32 cellular contexts compared by ENCODE assay signal in the genomic region with DNA sequence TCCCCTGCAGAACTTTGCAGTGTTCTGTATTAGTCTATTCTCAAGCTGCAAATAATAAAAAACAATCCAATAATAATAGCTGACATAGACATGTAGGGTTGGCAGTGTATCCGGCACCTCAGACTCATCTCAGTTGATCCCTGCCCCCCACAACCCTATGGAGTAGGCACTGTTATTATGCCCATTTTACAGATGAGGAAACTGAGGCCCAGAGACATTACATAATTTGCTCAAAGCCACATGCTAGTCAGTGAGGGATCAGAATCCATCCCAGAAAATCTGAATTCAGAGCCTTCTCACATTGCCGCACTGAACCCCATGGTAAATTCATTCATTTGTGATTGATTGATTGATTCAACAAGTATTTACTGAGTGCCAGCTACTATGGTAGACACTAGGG.
"Had no signal": no experiment of that assay in that cellular context is flagged by ENCODE, and none has a peak within 500 bp of the region (broad histone marks: within the 10 kb centered on the region; RNA-seq: fewer than 3 reads in every experiment).

No MANE protein-coding gene starts in this region.

- ATAC-seq: activated CD8-positive, alpha-beta memory T cell treated with anti-CD3 and anti-CD28 coated beads, Interleukin-2, amount 10 ng/mL, durations not matched to agents 7 days and 5 days; activated CD8-positive, alpha-beta T cell treated with anti-CD3 and anti-CD28 coated beads, Interleukin-2, amount 10 ng/mL, durations not matched to agents 7 days and 5 days; activated naive CD8-positive, alpha-beta T cell treated with anti-CD3 and anti-CD28 coated beads, Interleukin-2, amount 50 U/mL, for 24 hours had no signal

- H3K4me3 Mint-ChIP-seq: activated B cell treated with CpG ODN at 0.5 μM for 24 hours; activated CD4-positive, alpha-beta memory T cell treated with anti-CD3 and anti-CD28 coated beads, Interleukin-2, amount 10 ng/mL, durations not matched to agents 7 days and 5 days; activated CD4-positive, alpha-beta T cell treated with anti-CD3 and anti-CD28 coated beads, Interleukin-2, amount 10 ng/mL, durations not matched to agents 24 days and 14 days; activated CD8-positive, alpha-beta memory T cell treated with anti-CD3 and anti-CD28 coated beads, Interleukin-2, amount 10 ng/mL, durations not matched to agents 7 days and 5 days; activated CD8-positive, alpha-beta T cell treated with anti-CD3 and anti-CD28 coated beads, Interleukin-2, amount 10 ng/mL, durations not matched to agents 7 days and 5 days; activated naive CD4-positive, alpha-beta T cell treated with anti-CD3 and anti-CD28 coated beads, Interleukin-2, amount 10 ng/mL, durations not matched to agents 7 days and 5 days; activated naive CD4-positive, alpha-beta T cell treated with anti-CD3 and anti-CD28 coated beads, Interleukin-2, amount 50 U/mL, for 24 hours; activated naive CD8-positive, alpha-beta T cell; activated naive CD8-positive, alpha-beta T cell treated with anti-CD3 and anti-CD28 coated beads, Interleukin-2, amount 10 ng/mL, durations not matched to agents 7 days and 5 days; activated naive CD8-positive, alpha-beta T cell treated with anti-CD3 and anti-CD28 coated beads, Interleukin-2, amount 50 U/mL, for 24 hours; activated T-cell treated with anti-CD3 and anti-CD28 coated beads, Interleukin-2, amount 50 U/mL, for 24 hours; T-helper 1 cell treated with Interleukin-12 subunit alpha and Interleukin-12 subunit beta and Interleukin-4 antibody, amounts not matched to agents 30 μg/mL and 1 μg/mL, for 36 hours; T-helper 2 cell treated with Interferon-gamma antibody and Interleukin-4, amounts not matched to agents 5 μg/mL and 100 μg/mL, for 36 hours had no signal

- H3K36me3 Mint-ChIP-seq: activated CD8-positive, alpha-beta memory T cell treated with anti-CD3 and anti-CD28 coated beads, Interleukin-2, amount 10 ng/mL, durations not matched to agents 7 days and 5 days; activated naive CD4-positive, alpha-beta T cell treated with anti-CD3 and anti-CD28 coated beads, Interleukin-2, amount 10 ng/mL, durations not matched to agents 7 days and 5 days; activated naive CD4-positive, alpha-beta T cell treated with anti-CD3 and anti-CD28 coated beads, Interleukin-2, amount 50 U/mL, for 24 hours; activated naive CD8-positive, alpha-beta T cell; activated naive CD8-positive, alpha-beta T cell treated with anti-CD3 and anti-CD28 coated beads, Interleukin-2, amount 10 ng/mL, durations not matched to agents 7 days and 5 days had no signal

- H3K27me3 Mint-ChIP-seq: activated B cell treated with CpG ODN at 0.5 μM for 24 hours; activated CD4-positive, alpha-beta memory T cell treated with anti-CD3 and anti-CD28 coated beads, Interleukin-2, amount 10 ng/mL, durations not matched to agents 7 days and 5 days; activated CD4-positive, alpha-beta T cell treated with anti-CD3 and anti-CD28 coated beads, Interleukin-2, amount 10 ng/mL, durations not matched to agents 24 days and 14 days; activated CD8-positive, alpha-beta memory T cell treated with anti-CD3 and anti-CD28 coated beads, Interleukin-2, amount 10 ng/mL, durations not matched to agents 7 days and 5 days; activated naive CD4-positive, alpha-beta T cell treated with anti-CD3 and anti-CD28 coated beads, Interleukin-2, amount 10 ng/mL, durations not matched to agents 7 days and 5 days; activated naive CD4-positive, alpha-beta T cell treated with anti-CD3 and anti-CD28 coated beads, Interleukin-2, amount 50 U/mL, for 24 hours; activated naive CD8-positive, alpha-beta T cell; activated naive CD8-positive, alpha-beta T cell treated with anti-CD3 and anti-CD28 coated beads, Interleukin-2, amount 10 ng/mL, durations not matched to agents 7 days and 5 days; activated naive CD8-positive, alpha-beta T cell treated with anti-CD3 and anti-CD28 coated beads, Interleukin-2, amount 50 U/mL, for 24 hours; activated T-cell treated with anti-CD3 and anti-CD28 coated beads, Interleukin-2, amount 50 U/mL, for 24 hours had no signal

- DNase-seq: activated B cell treated with CpG ODN at 0.5 μM for 24 hours; activated CD4-positive, alpha-beta memory T cell treated with anti-CD3 and anti-CD28 coated beads, Interleukin-2, amount 10 ng/mL, durations not matched to agents 7 days and 5 days; activated CD4-positive, alpha-beta T cell treated with anti-CD3 and anti-CD28 coated beads for 4 hours; activated CD4-positive, alpha-beta T cell treated with anti-CD3 and anti-CD28 coated beads, Interleukin-2, amount 10 ng/mL, durations not matched to agents 24 days and 14 days; activated CD4-positive, alpha-beta T cell treated with anti-CD3 and anti-CD28 coated beads, Interleukin-2, amount 50 U/mL, for 48 hours; activated CD4-positive, CD25-positive, alpha-beta regulatory T cell treated with anti-CD3 and anti-CD28 coated beads, Interleukin-2, amount 50 U/mL, for 72 hours; activated CD8-positive, alpha-beta memory T cell treated with anti-CD3 and anti-CD28 coated beads for 24 hours; activated CD8-positive, alpha-beta memory T cell treated with anti-CD3 and anti-CD28 coated beads, Interleukin-2, amount 10 ng/mL, durations not matched to agents 7 days and 5 days; activated CD8-positive, alpha-beta memory T cell treated with anti-CD3 and anti-CD28 coated beads, Interleukin-2, amount 50 U/mL, for 48 hours; activated CD8-positive, alpha-beta T cell treated with anti-CD3 and anti-CD28 coated beads, Interleukin-2, amount 10 ng/mL, durations not matched to agents 7 days and 5 days; activated effector memory CD4-positive, alpha-beta T cell treated with Interleukin-2 at 50 U/mL for 16 hours; activated gamma-delta T cell; activated naive CD4-positive, alpha-beta T cell treated with anti-CD3 and anti-CD28 coated beads, Interleukin-2, amount 10 ng/mL, durations not matched to agents 7 days and 5 days; activated naive CD4-positive, alpha-beta T cell treated with Interleukin-2 at 50 U/mL for 16 hours; activated naive CD8-positive, alpha-beta T cell treated with anti-CD3 and anti-CD28 coated beads, Interleukin-2, amount 10 ng/mL, durations not matched to agents 7 days and 5 days; activated naive CD8-positive, alpha-beta T cell treated with anti-CD3 and anti-CD28 coated beads, Interleukin-2, amount 50 U/mL, for 24 hours; activated T-cell treated with anti-CD3 and anti-CD28 coated beads, Interleukin-2, amount 50 U/mL, for 24 hours; activated T-cell treated with anti-CD3 and anti-CD28 coated beads, Interleukin-2, amount 50 U/mL, for 48 hours; brain microvascular endothelial cell; central memory CD4-positive, alpha-beta T cell; T-helper 1 cell; T-helper 2 cell; T-helper 9 cell had no signal

- H3K9me3 Mint-ChIP-seq: activated B cell treated with CpG ODN at 0.5 μM for 24 hours; activated CD4-positive, alpha-beta memory T cell treated with anti-CD3 and anti-CD28 coated beads, Interleukin-2, amount 10 ng/mL, durations not matched to agents 7 days and 5 days; activated CD4-positive, alpha-beta T cell treated with anti-CD3 and anti-CD28 coated beads, Interleukin-2, amount 10 ng/mL, durations not matched to agents 24 days and 14 days; activated naive CD4-positive, alpha-beta T cell treated with anti-CD3 and anti-CD28 coated beads, Interleukin-2, amount 10 ng/mL, durations not matched to agents 7 days and 5 days; activated naive CD4-positive, alpha-beta T cell treated with anti-CD3 and anti-CD28 coated beads, Interleukin-2, amount 50 U/mL, for 24 hours; activated naive CD8-positive, alpha-beta T cell treated with anti-CD3 and anti-CD28 coated beads, Interleukin-2, amount 50 U/mL, for 24 hours; activated T-cell treated with anti-CD3 and anti-CD28 coated beads, Interleukin-2, amount 50 U/mL, for 24 hours; activated T-helper 2 cell treated with anti-CD3 and anti-CD28 coated beads, Interferon-gamma antibody, Interleukin-2, Interleukin-4, amounts not matched to agents 10 μg/mL and 5 μg/mL and 100 μg/mL, durations not matched to agents 14 hours and 24 hours and 36 hours; T-helper 1 cell treated with Interleukin-12 subunit alpha and Interleukin-12 subunit beta and Interleukin-4 antibody, amounts not matched to agents 30 μg/mL and 1 μg/mL, for 36 hours; T-helper 2 cell treated with Interferon-gamma antibody and Interleukin-4, amounts not matched to agents 5 μg/mL and 100 μg/mL, for 36 hours had no signal

- FAIRE-seq: TTC549 had no signal

- H3K4me3 ChIP-seq: ascending aorta, breast epithelium had no signal

- H3K27ac Mint-ChIP-seq: activated B cell treated with CpG ODN at 0.5 μM for 24 hours; activated CD4-positive, alpha-beta memory T cell treated with anti-CD3 and anti-CD28 coated beads, Interleukin-2, amount 10 ng/mL, durations not matched to agents 7 days and 5 days; activated CD4-positive, alpha-beta T cell treated with anti-CD3 and anti-CD28 coated beads, Interleukin-2, amount 10 ng/mL, durations not matched to agents 24 days and 14 days; activated CD8-positive, alpha-beta memory T cell treated with anti-CD3 and anti-CD28 coated beads, Interleukin-2, amount 10 ng/mL, durations not matched to agents 7 days and 5 days; activated CD8-positive, alpha-beta T cell treated with anti-CD3 and anti-CD28 coated beads, Interleukin-2, amount 10 ng/mL, durations not matched to agents 7 days and 5 days; activated naive CD4-positive, alpha-beta T cell treated with anti-CD3 and anti-CD28 coated beads, Interleukin-2, amount 10 ng/mL, durations not matched to agents 7 days and 5 days; activated naive CD4-positive, alpha-beta T cell treated with anti-CD3 and anti-CD28 coated beads, Interleukin-2, amount 50 U/mL, for 24 hours; activated naive CD8-positive, alpha-beta T cell; activated naive CD8-positive, alpha-beta T cell treated with anti-CD3 and anti-CD28 coated beads, Interleukin-2, amount 10 ng/mL, durations not matched to agents 7 days and 5 days; activated naive CD8-positive, alpha-beta T cell treated with anti-CD3 and anti-CD28 coated beads, Interleukin-2, amount 50 U/mL, for 24 hours; activated T-cell treated with anti-CD3 and anti-CD28 coated beads, Interleukin-2, amount 50 U/mL, for 24 hours; activated T-helper 2 cell treated with anti-CD3 and anti-CD28 coated beads, Interferon-gamma antibody, Interleukin-2, Interleukin-4, amounts not matched to agents 10 μg/mL and 5 μg/mL and 100 μg/mL, durations not matched to agents 14 hours and 24 hours and 36 hours; T-helper 1 cell treated with Interleukin-12 subunit alpha and Interleukin-12 subunit beta and Interleukin-4 antibody, amounts not matched to agents 30 μg/mL and 1 μg/mL, for 36 hours; T-helper 2 cell treated with Interferon-gamma antibody and Interleukin-4, amounts not matched to agents 5 μg/mL and 100 μg/mL, for 36 hours had no signal

- H3K27ac ChIP-seq: ascending aorta, brain microvascular endothelial cell, breast epithelium, VCaP had no signal

- H3K4me1 Mint-ChIP-seq: activated B cell treated with CpG ODN at 0.5 μM for 24 hours; activated CD8-positive, alpha-beta memory T cell treated with anti-CD3 and anti-CD28 coated beads, Interleukin-2, amount 10 ng/mL, durations not matched to agents 7 days and 5 days; activated naive CD4-positive, alpha-beta T cell treated with anti-CD3 and anti-CD28 coated beads, Interleukin-2, amount 10 ng/mL, durations not matched to agents 7 days and 5 days; activated naive CD8-positive, alpha-beta T cell treated with anti-CD3 and anti-CD28 coated beads, Interleukin-2, amount 10 ng/mL, durations not matched to agents 7 days and 5 days had no signal

- H3K4me1 ChIP-seq: ascending aorta, breast epithelium had no signal

- H3K27me3 ChIP-seq: ascending aorta, brain microvascular endothelial cell, breast epithelium had no signal

- H3K36me3 ChIP-seq: ascending aorta, brain microvascular endothelial cell, breast epithelium had no signal

- H3K9me3 ChIP-seq: ascending aorta, breast epithelium had no signal
